ENCODE assay signal across 1 cellular context in the genomic region with DNA sequence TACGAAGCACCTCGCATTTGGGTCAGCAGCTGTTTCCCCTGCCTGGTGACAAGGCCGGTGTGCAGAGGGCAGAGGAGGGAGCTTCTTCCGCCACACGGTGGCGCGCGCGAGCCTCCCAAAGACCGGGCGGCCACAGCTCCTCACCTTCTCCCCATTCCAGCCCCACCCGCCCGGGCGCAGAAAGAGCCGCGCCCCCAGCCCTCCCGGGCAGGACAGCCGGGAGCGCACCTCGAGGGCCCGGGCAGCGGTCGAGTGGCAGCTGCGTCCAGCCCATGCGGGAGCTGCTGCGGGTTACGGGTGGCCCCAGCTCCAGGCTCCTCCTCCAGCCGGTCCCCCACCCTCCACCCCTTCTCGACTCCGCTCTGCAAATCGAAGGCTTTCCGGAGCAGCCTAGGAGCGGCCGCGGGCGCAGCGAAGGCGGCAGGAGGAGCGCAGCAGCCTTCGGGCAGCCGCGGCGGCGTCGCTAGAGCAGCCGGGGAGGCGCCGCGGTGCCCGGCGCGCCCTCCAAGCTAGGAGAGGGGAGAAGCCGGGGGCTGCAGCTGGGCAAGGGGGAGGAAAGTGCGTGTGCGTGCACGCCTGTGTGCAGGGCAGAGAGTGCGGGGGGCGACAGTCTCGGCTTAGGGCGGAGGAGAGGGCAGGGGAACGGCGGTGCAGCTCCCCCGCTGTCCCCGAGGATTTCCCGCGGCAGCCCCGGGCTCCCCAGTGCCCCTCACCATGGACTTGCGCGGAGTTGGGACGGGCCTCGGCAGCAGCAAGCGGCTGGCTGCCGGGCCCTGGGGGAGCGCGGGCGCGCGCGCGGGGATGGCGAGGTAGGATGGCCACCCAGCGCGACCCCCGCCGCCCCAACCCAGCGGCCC.
A peak's percentile ranks its signal among the peaks of the same experiment; 100 is the strongest.
TF ChIP-seq lines count a peak whose summit lies in the region.

A gene (plus strand): TSS at position 348 of the 857 bp plus-strand sequence. CDS start 635 bp downstream, outside the sequence.

TF ChIP-seq in HepG2, 621 proteins besides CTCF, POLR2A, EP300 and RAD21 (continued from another document and continues in another):
- TF ChIP-seq RXRA (CRISPR knock-in tag; IDR thresholded peaks at IDR 0.05) = no peak
- TF ChIP-seq ZMYM4 (CRISPR knock-in tag; IDR thresholded peaks at IDR 0.05) = peak; percentile 27; the same call in 1 of the 2 replicates
- TF ChIP-seq JUNB (CRISPR knock-in tag; IDR thresholded peaks at IDR 0.05; ENCODE audit: borderline replicate concordance) = no peak
- TF ChIP-seq, protein P1, sequence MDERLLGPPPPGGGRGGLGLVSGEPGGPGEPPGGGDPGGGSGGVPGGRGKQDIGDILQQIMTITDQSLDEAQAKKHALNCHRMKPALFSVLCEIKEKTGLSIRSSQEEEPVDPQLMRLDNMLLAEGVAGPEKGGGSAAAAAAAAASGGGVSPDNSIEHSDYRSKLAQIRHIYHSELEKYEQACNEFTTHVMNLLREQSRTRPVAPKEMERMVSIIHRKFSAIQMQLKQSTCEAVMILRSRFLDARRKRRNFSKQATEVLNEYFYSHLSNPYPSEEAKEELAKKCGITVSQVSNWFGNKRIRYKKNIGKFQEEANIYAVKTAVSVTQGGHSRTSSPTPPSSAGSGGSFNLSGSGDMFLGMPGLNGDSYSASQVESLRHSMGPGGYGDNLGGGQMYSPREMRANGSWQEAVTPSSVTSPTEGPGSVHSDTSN (CRISPR knock-in tag; IDR thresholded peaks at IDR 0.05) = no peak
- no peak for TF ChIP-seq MTA3 (CRISPR knock-in tag; IDR thresholded peaks at IDR 0.05)
- TF ChIP-seq, protein P2, sequence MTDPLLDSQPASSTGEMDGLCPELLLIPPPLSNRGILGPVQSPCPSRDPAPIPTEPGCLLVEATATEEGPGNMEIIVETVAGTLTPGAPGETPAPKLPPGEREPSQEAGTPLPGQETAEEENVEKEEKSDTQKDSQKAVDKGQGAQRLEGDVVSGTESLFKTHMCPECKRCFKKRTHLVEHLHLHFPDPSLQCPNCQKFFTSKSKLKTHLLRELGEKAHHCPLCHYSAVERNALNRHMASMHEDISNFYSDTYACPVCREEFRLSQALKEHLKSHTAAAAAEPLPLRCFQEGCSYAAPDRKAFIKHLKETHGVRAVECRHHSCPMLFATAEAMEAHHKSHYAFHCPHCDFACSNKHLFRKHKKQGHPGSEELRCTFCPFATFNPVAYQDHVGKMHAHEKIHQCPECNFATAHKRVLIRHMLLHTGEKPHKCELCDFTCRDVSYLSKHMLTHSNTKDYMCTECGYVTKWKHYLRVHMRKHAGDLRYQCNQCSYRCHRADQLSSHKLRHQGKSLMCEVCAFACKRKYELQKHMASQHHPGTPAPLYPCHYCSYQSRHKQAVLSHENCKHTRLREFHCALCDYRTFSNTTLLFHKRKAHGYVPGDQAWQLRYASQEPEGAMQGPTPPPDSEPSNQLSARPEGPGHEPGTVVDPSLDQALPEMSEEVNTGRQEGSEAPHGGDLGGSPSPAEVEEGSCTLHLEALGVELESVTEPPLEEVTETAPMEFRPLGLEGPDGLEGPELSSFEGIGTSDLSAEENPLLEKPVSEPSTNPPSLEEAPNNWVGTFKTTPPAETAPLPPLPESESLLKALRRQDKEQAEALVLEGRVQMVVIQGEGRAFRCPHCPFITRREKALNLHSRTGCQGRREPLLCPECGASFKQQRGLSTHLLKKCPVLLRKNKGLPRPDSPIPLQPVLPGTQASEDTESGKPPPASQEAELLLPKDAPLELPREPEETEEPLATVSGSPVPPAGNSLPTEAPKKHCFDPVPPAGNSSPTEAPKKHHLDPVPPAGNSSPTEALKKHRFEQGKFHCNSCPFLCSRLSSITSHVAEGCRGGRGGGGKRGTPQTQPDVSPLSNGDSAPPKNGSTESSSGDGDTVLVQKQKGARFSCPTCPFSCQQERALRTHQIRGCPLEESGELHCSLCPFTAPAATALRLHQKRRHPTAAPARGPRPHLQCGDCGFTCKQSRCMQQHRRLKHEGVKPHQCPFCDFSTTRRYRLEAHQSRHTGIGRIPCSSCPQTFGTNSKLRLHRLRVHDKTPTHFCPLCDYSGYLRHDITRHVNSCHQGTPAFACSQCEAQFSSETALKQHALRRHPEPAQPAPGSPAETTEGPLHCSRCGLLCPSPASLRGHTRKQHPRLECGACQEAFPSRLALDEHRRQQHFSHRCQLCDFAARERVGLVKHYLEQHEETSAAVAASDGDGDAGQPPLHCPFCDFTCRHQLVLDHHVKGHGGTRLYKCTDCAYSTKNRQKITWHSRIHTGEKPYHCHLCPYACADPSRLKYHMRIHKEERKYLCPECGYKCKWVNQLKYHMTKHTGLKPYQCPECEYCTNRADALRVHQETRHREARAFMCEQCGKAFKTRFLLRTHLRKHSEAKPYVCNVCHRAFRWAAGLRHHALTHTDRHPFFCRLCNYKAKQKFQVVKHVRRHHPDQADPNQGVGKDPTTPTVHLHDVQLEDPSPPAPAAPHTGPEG (CRISPR knock-in tag; IDR thresholded peaks at IDR 0.05) = 0 out of 2 replicates have a peak, but pooled peaks have one; percentile 29
- TF ChIP-seq, protein P3, sequence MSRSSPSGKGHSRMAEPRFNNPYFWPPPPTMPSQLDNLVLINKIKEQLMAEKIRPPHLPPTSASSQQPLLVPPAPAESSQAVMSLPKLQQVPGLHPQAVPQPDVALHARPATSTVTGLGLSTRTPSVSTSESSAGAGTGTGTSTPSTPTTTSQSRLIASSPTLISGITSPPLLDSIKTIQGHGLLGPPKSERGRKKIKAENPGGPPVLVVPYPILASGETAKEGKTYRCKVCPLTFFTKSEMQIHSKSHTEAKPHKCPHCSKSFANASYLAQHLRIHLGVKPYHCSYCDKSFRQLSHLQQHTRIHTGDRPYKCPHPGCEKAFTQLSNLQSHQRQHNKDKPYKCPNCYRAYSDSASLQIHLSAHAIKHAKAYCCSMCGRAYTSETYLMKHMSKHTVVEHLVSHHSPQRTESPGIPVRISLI (CRISPR knock-in tag; IDR thresholded peaks at IDR 0.05; ENCODE audit: borderline replicate concordance) = no peak
- TF ChIP-seq SIX4 (CRISPR knock-in tag; IDR thresholded peaks at IDR 0.05) = no peak
- TF ChIP-seq REXO4 (CRISPR knock-in tag; IDR thresholded peaks at IDR 0.05; ENCODE audit: borderline replicate concordance) = no peak
- no peak for TF ChIP-seq KAT7 (CRISPR knock-in tag; IDR thresholded peaks at IDR 0.05; ENCODE audit: borderline replicate concordance)
- no peak for TF ChIP-seq ASH2L (IDR thresholded peaks at IDR 0.05; ENCODE audit: insufficient read length, low read depth, low read length)
- TF ChIP-seq FOSL1 (CRISPR knock-in tag; IDR thresholded peaks at IDR 0.05; ENCODE audit: borderline replicate concordance) = no peak
- no peak for TF ChIP-seq ZNF446 (CRISPR knock-in tag; IDR thresholded peaks at IDR 0.05)
- no peak for TF ChIP-seq ZKSCAN5 (CRISPR knock-in tag; IDR thresholded peaks at IDR 0.05)
- no peak for TF ChIP-seq SCMH1 (CRISPR knock-in tag; IDR thresholded peaks at IDR 0.05; ENCODE audit: borderline replicate concordance)
- 0 out of 2 replicates have a peak, but pooled peaks have one; percentile 69 for TF ChIP-seq CBX5 (CRISPR knock-in tag; IDR thresholded peaks at IDR 0.05; ENCODE audit: borderline replicate concordance)
- 0 out of 2 replicates have a peak, but pooled peaks have one; percentile 27 for TF ChIP-seq ZNF878 (CRISPR knock-in tag; IDR thresholded peaks at IDR 0.05)
- TF ChIP-seq GATAD2A (CRISPR knock-in tag; IDR thresholded peaks at IDR 0.05) = no peak
- no peak for TF ChIP-seq WIZ (CRISPR knock-in tag; IDR thresholded peaks at IDR 0.05)
- TF ChIP-seq NR3C1 (CRISPR knock-in tag; IDR thresholded peaks at IDR 0.05) = no peak
- TF ChIP-seq, protein P4, sequence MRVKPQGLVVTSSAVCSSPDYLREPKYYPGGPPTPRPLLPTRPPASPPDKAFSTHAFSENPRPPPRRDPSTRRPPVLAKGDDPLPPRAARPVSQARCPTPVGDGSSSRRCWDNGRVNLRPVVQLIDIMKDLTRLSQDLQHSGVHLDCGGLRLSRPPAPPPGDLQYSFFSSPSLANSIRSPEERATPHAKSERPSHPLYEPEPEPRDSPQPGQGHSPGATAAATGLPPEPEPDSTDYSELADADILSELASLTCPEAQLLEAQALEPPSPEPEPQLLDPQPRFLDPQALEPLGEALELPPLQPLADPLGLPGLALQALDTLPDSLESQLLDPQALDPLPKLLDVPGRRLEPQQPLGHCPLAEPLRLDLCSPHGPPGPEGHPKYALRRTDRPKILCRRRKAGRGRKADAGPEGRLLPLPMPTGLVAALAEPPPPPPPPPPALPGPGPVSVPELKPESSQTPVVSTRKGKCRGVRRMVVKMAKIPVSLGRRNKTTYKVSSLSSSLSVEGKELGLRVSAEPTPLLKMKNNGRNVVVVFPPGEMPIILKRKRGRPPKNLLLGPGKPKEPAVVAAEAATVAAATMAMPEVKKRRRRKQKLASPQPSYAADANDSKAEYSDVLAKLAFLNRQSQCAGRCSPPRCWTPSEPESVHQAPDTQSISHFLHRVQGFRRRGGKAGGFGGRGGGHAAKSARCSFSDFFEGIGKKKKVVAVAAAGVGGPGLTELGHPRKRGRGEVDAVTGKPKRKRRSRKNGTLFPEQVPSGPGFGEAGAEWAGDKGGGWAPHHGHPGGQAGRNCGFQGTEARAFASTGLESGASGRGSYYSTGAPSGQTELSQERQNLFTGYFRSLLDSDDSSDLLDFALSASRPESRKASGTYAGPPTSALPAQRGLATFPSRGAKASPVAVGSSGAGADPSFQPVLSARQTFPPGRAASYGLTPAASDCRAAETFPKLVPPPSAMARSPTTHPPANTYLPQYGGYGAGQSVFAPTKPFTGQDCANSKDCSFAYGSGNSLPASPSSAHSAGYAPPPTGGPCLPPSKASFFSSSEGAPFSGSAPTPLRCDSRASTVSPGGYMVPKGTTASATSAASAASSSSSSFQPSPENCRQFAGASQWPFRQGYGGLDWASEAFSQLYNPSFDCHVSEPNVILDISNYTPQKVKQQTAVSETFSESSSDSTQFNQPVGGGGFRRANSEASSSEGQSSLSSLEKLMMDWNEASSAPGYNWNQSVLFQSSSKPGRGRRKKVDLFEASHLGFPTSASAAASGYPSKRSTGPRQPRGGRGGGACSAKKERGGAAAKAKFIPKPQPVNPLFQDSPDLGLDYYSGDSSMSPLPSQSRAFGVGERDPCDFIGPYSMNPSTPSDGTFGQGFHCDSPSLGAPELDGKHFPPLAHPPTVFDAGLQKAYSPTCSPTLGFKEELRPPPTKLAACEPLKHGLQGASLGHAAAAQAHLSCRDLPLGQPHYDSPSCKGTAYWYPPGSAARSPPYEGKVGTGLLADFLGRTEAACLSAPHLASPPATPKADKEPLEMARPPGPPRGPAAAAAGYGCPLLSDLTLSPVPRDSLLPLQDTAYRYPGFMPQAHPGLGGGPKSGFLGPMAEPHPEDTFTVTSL (CRISPR knock-in tag; IDR thresholded peaks at IDR 0.05; ENCODE audit: borderline replicate concordance) = no peak
- TF ChIP-seq MBD4 (IDR thresholded peaks at IDR 0.05; ENCODE audit: borderline replicate concordance, low read length) = no peak
- TF ChIP-seq SMC3 (IDR thresholded peaks at IDR 0.05; ENCODE audit: low read length) = peak; percentile 54; the same call in 1 of the 2 replicates
- TF ChIP-seq, protein P5, sequence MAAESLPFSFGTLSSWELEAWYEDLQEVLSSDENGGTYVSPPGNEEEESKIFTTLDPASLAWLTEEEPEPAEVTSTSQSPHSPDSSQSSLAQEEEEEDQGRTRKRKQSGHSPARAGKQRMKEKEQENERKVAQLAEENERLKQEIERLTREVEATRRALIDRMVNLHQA (CRISPR knock-in tag; IDR thresholded peaks at IDR 0.05) = no peak
- TF ChIP-seq, protein P6, sequence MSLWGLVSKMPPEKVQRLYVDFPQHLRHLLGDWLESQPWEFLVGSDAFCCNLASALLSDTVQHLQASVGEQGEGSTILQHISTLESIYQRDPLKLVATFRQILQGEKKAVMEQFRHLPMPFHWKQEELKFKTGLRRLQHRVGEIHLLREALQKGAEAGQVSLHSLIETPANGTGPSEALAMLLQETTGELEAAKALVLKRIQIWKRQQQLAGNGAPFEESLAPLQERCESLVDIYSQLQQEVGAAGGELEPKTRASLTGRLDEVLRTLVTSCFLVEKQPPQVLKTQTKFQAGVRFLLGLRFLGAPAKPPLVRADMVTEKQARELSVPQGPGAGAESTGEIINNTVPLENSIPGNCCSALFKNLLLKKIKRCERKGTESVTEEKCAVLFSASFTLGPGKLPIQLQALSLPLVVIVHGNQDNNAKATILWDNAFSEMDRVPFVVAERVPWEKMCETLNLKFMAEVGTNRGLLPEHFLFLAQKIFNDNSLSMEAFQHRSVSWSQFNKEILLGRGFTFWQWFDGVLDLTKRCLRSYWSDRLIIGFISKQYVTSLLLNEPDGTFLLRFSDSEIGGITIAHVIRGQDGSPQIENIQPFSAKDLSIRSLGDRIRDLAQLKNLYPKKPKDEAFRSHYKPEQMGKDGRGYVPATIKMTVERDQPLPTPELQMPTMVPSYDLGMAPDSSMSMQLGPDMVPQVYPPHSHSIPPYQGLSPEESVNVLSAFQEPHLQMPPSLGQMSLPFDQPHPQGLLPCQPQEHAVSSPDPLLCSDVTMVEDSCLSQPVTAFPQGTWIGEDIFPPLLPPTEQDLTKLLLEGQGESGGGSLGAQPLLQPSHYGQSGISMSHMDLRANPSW (CRISPR knock-in tag; IDR thresholded peaks at IDR 0.05; ENCODE audit: borderline replicate concordance) = no peak
- 0 out of 2 replicates have a peak, but pooled peaks have one; percentile 24 for TF ChIP-seq NRL (CRISPR knock-in tag; IDR thresholded peaks at IDR 0.05; ENCODE audit: borderline replicate concordance)
- no peak for TF ChIP-seq TARDBP (CRISPR knock-in tag; IDR thresholded peaks at IDR 0.05)
- no peak for TF ChIP-seq ATM (IDR thresholded peaks at IDR 0.05; ENCODE audit: borderline replicate concordance)
- TF ChIP-seq MAFK (conservative IDR thresholded peaks at IDR 0.05 in 1 of 2, IDR thresholded peaks at IDR 0.05 in 1 of 2; ENCODE audit: low read length in 2 of 2) = no peak
- 0 out of 2 replicates have a peak, but pooled peaks have one; percentile 35 for TF ChIP-seq SMAD1 (CRISPR knock-in tag; IDR thresholded peaks at IDR 0.05; ENCODE audit: borderline replicate concordance, low read depth)
- no peak for TF ChIP-seq MED13 (CRISPR knock-in tag; IDR thresholded peaks at IDR 0.05)
- no peak for TF ChIP-seq ZNF337 (CRISPR knock-in tag; IDR thresholded peaks at IDR 0.05; ENCODE audit: borderline replicate concordance, low read depth)
- TF ChIP-seq HNRNPK (IDR thresholded peaks at IDR 0.05; ENCODE audit: low read depth, low read length, poor library complexity, severe bottlenecking) = peak; percentile 14
- TF ChIP-seq, protein P7, sequence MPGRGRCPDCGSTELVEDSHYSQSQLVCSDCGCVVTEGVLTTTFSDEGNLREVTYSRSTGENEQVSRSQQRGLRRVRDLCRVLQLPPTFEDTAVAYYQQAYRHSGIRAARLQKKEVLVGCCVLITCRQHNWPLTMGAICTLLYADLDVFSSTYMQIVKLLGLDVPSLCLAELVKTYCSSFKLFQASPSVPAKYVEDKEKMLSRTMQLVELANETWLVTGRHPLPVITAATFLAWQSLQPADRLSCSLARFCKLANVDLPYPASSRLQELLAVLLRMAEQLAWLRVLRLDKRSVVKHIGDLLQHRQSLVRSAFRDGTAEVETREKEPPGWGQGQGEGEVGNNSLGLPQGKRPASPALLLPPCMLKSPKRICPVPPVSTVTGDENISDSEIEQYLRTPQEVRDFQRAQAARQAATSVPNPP (CRISPR knock-in tag; IDR thresholded peaks at IDR 0.05) = no peak
- TF ChIP-seq MIXL1 (CRISPR knock-in tag; IDR thresholded peaks at IDR 0.05) = no peak
- TF ChIP-seq ZNF251 (CRISPR knock-in tag; IDR thresholded peaks at IDR 0.05) = no peak
- no peak for TF ChIP-seq ZFP90 (CRISPR knock-in tag; IDR thresholded peaks at IDR 0.05; ENCODE audit: borderline replicate concordance)
- TF ChIP-seq, protein P8, sequence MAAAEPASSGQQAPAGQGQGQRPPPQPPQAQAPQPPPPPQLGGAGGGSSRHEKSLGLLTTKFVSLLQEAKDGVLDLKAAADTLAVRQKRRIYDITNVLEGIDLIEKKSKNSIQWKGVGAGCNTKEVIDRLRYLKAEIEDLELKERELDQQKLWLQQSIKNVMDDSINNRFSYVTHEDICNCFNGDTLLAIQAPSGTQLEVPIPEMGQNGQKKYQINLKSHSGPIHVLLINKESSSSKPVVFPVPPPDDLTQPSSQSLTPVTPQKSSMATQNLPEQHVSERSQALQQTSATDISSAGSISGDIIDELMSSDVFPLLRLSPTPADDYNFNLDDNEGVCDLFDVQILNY (CRISPR knock-in tag; conservative IDR thresholded peaks at IDR 0.05) = no peak
- no peak for TF ChIP-seq ZSCAN29 (CRISPR knock-in tag; conservative IDR thresholded peaks at IDR 0.05)
- no peak for TF ChIP-seq MAF1 (CRISPR knock-in tag; IDR thresholded peaks at IDR 0.05; ENCODE audit: borderline replicate concordance)
